In the genomic region with DNA sequence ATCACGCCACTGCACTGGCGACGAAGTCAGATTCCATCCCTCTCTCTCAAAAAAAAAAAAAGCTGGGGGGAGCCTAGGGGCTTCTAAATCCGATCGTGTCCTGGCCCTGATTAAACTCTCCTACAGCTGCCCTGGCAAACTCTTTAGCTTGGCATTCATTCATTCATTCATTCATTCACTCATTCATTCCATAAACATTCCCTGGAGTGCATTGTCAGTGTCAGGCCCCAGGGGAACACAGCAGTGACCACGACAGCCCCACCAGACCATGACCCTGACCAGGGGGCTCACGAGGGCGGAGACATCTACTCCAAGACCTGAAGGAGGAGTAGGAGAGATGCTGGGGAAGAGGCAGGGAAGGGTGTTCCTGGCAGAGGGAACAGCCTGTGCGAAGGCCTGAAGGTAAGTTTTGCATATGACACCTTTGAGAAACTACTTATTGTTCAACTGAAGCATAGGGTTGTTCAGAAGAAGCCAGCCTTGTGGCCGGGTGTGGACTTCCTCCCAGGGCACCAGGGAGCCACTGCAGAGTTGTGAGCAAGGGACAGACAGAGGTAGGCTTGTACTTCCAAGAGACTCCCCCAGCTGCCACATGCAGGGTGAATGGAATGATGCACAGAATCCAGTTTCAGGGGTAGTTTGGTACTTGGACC, we compare ENCODE assay signal across 10 cellular contexts. TPM values are rescaled to one million over a fixed set of nuclear protein-coding genes. Genes with fewer than 3 reads are reported as not detected.
DNase-seq lines count a peak whose midpoint lies in the region; FAIRE-seq and TF ChIP-seq lines count a peak whose summit lies in the region.
"Had no signal": no experiment of that assay in that cellular context is flagged by ENCODE, and none has a peak within 500 bp of the region (broad histone marks: within the 10 kb centered on the region; RNA-seq: fewer than 3 reads in every experiment).

No MANE protein-coding gene starts in this region.

- peak; percentile 36 for DNase-seq in GM19238 (ENCODE audit: insufficient read length, low spot score)
- DNase-seq in NOMO-1 treated with DMSO at 0.1 percent for 48 hours (lab: John Stamatoyannopoulos, UW; ENCODE audit: unreplicated experiment), result peak; percentile 72
- no peak for DNase-seq in left ventricle myocardium inferior
- no peak for DNase-seq in HTR-8/SVneo (ENCODE audit: insufficient read length, low spot score)
- DNase-seq in NCI-H1092 (lab: John Stamatoyannopoulos, UW), result no peak
- DNase-seq in NCI-H2029 treated with DMSO at 0.1 percent for 48 hours (lab: John Stamatoyannopoulos, UW), result no peak
- no peak for DNase-seq in urothelium cell line (ENCODE audit: low spot score)

- no peak for FAIRE-seq in HTR-8/SVneo (lab: Jason Lieb, UNC)
- FAIRE-seq in urothelium cell line (lab: Jason Lieb, UNC), result no peak

- no peaks in the 10 kb centered on the region for H3K9me3 ChIP-seq in left ventricle myocardium inferior (replicated peaks)
- H3K9me3 ChIP-seq: ascending aorta had no signal

- H3K36me3 ChIP-seq in left ventricle myocardium inferior, result no peaks in the 10 kb centered on the region
- H3K36me3 ChIP-seq: ascending aorta had no signal

- intact Hi-C loops in left ventricle myocardium inferior (cut with micrococcal nuclease), result loop anchor here (5.0 kb wide), 1 partner anchor 49 kb away; no protein-coding TSS in a partner anchor

- H3K4me3 ChIP-seq in left ventricle myocardium inferior, result no peak overlapping the region
- H3K4me3 ChIP-seq: ascending aorta had no signal

- H3K27ac ChIP-seq in 22Rv1 (peak overlapping the region; percentile 68; the same call in 1 of the 2 replicates), left ventricle myocardium inferior (replicated peaks) (peak overlapping the region; percentile 69)
- H3K27ac ChIP-seq: ascending aorta had no signal

- no peak for TF ChIP-seq CTCF in 22Rv1 (IDR thresholded peaks at IDR 0.05)
- TF ChIP-seq CTCF in left ventricle myocardium inferior (IDR thresholded peaks at IDR 0.05; ENCODE audit: borderline replicate concordance), result no peak

- H3K4me1 ChIP-seq in left ventricle myocardium inferior, result peaks cover 50% of the 10 kb centered on the region

- H3K27me3 ChIP-seq in left ventricle myocardium inferior (ENCODE audit: low read depth), result no peaks in the 10 kb centered on the region
- H3K27me3 ChIP-seq: ascending aorta had no signal

RNA-seq across cellular contexts. Expression of gene CEACAM16, which starts 24.5 kb away (rescaled TPM):
- not detected for total RNA-seq in left ventricle myocardium inferior
- total RNA-seq: ascending aorta had no signal

RNA-seq across cellular contexts. Expression of gene BCL3, which starts 25.1 kb away (rescaled TPM):
- 15.0 TPM for total RNA-seq in left ventricle myocardium inferior

RNA-seq across cellular contexts. Expression of gene CEACAM19, which starts 52.1 kb away (rescaled TPM):
- 2.2 TPM for total RNA-seq in left ventricle myocardium inferior

RNA-seq across cellular contexts. Expression of gene CBLC, which starts 54.3 kb away (rescaled TPM):
- not detected for total RNA-seq in left ventricle myocardium inferior
- total RNA-seq: ascending aorta, skeletal muscle tissue had no signal

Comparison
In these comparisons a context has a peak if more than half of its experiments do, and no peak if none do; other contexts are left out.
1. DNase-seq: peak in GM19238 (single experiment) and NOMO-1 treated with DMSO at 0.1 percent for 48 hours (single experiment); none in left ventricle myocardium inferior (single experiment), HTR-8/SVneo (single experiment), NCI-H1092 (single experiment), NCI-H2029 treated with DMSO at 0.1 percent for 48 hours (single experiment) and urothelium cell line (single experiment).